ENCODE assay signal across 11 cellular contexts in the genomic region with DNA sequence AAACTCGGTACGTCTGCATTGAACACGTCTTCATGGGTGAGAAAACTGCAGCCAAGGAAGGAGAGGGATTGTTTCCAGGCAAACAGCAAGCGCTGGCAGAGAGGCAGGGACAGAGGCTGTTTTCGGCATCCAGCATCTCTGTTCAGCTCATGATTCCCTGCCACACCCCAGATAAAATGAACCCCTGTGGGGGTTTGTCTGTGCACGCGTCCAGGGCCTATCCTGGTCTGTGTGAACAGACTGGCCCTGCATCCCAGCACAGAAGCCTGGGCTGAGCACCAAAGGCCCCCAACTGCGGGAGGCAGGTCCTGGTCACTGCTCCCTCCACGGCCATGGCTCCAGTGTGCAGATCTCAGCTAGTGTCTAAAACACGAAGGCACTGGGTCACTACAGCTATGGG.
"Had no signal": no experiment of that assay in that cellular context is flagged by ENCODE, and none has a peak within 500 bp of the region (broad histone marks: within the 10 kb centered on the region; RNA-seq: fewer than 3 reads in every experiment).

No MANE protein-coding gene starts in this region.

- ATAC-seq: activated naive CD4-positive, alpha-beta T cell treated with anti-CD3 and anti-CD28 coated beads, Interleukin-2, amount 50 U/mL, for 72 hours; natural killer cell had no signal

- H3K4me1 Mint-ChIP-seq: natural killer cell had no signal

- H3K27ac Mint-ChIP-seq: activated naive CD4-positive, alpha-beta T cell treated with anti-CD3 and anti-CD28 coated beads, Interleukin-2, amount 50 U/mL, for 72 hours; natural killer cell had no signal

- H3K4me3 Mint-ChIP-seq: natural killer cell had no signal

- DNase-seq: activated CD4-positive, alpha-beta T cell treated with anti-CD3 and anti-CD28 coated beads, Interleukin-2, amount 50 U/mL, for 1 hour; activated T-cell treated with anti-CD3 and anti-CD28 coated beads, Interleukin-2, amount 50 U/mL, for 1 hour; amygdala; brain microvascular endothelial cell; mammary epithelial cell; natural killer cell; retina; small intestine; thyroid gland; uterus had no signal
